In genomic region chr2:31200972-31201371, GRCh38 we compare ENCODE assay signal across 15 cellular contexts. TPM values are rescaled to one million over a fixed set of nuclear protein-coding genes. Genes with fewer than 3 reads are reported as not detected.
DNase-seq lines count a peak whose midpoint lies in the region; ATAC-seq, FAIRE-seq and TF ChIP-seq lines count a peak whose summit lies in the region.
"Had no signal": no experiment of that assay in that cellular context is flagged by ENCODE, and none has a peak within 500 bp of the region (broad histone marks: within the 10 kb centered on the region; RNA-seq: fewer than 3 reads in every experiment).

No MANE protein-coding gene starts in this region.

- 0 out of 2 replicates have a peak overlapping the region, but pooled peaks have one; percentile 85 for H2AK5ac ChIP-seq in H1 (ENCODE audit: low read depth, low read length)
- no peak overlapping the region for H2AK5ac ChIP-seq in trophoblast cell (ENCODE audit: low read length)

- TF ChIP-seq EP300 in HepG2 (IDR thresholded peaks at IDR 0.05; ENCODE audit: low read depth in 2 of 2, low read length in 2 of 2) = no peak
- no peak for TF ChIP-seq EP300 in HepG2 (CRISPR knock-in tag; IDR thresholded peaks at IDR 0.05; ENCODE audit: borderline replicate concordance)
- no peak for TF ChIP-seq EP300 in H1 (IDR thresholded peaks at IDR 0.05; ENCODE audit: borderline replicate concordance in 1 of 2, low read depth in 2 of 2, low read length in 2 of 2)

- in situ Hi-C loops in HepG2 (cut with HindIII; ENCODE audit: extremely low pct_ligation_motif_present, low pct_unique_long_range_greater_than_20kb) = no loop called here

- H3K56ac ChIP-seq in H1 (replicated peaks; ENCODE audit: insufficient read length, low read depth, low read length) = no peak overlapping the region

- no peaks in the 10 kb centered on the region for H4K20me1 ChIP-seq in HepG2 (ENCODE audit: insufficient read depth, low read length)
- peaks cover 0 to 2% of the 10 kb centered on the region in 2 experiments for H4K20me1 ChIP-seq in H1 (replicated peaks in 1 of 2; ENCODE audit: control insufficient read depth in 1 of 2, insufficient read depth in 2 of 2, low read length in 2 of 2)
- H4K20me1 ChIP-seq: BLaER1 treated with 17β-estradiol and CSF1 and Interleukin-3, amounts not matched to agents 10 nM and 100 nM had no signal

- FAIRE-seq in HepG2 (lab: Jason Lieb, UNC) = no peak
- FAIRE-seq in H1 (lab: Jason Lieb, UNC) = no peak
- FAIRE-seq: K562 had no signal

- H2AFZ ChIP-seq in HepG2 (ENCODE audit: low read length) (no peak overlapping the region), H1 (ENCODE audit: low read length) (no peak overlapping the region), trophoblast cell (ENCODE audit: insufficient read depth, low read length, poor library complexity) (no peak overlapping the region)

- H3K4ac ChIP-seq in H1 (replicated peaks; ENCODE audit: insufficient read length, low read depth, low read length) (no peak overlapping the region), trophoblast cell (ENCODE audit: low read depth, low read length) (no peak overlapping the region)

- H3K36me3 ChIP-seq in HepG2 (replicated peaks in 1 of 2; ENCODE audit: control insufficient read depth in 1 of 2, insufficient read depth in 2 of 2, low read length in 2 of 2) = no peaks in the 10 kb centered on the region
- no peaks in the 10 kb centered on the region for H3K36me3 ChIP-seq in right lobe of liver
- no peaks in the 10 kb centered on the region for H3K36me3 ChIP-seq in H1 (ENCODE audit: control insufficient read depth in 2 of 4, insufficient read depth in 4 of 4, low read length in 3 of 4)
- no peaks in the 10 kb centered on the region for H3K36me3 ChIP-seq in trophoblast cell (ENCODE audit: control insufficient read depth in 1 of 2, insufficient read depth in 2 of 2, low read length in 2 of 2)

- DNase-seq in HepG2 (ENCODE audit: low spot score) (no peak), right lobe of liver (no peak), H1 (ENCODE audit: low read depth in 1 of 2, low spot score in 2 of 2) (peak in 1 of 2 experiments; percentile 19), trophoblast cell (no peak), NCI-H128 (lab: John Stamatoyannopoulos, UW; ENCODE audit: unreplicated experiment) (no peak), foreskin melanocyte (no peak)
- DNase-seq: ACHN; CD4-positive, CD25-positive, alpha-beta regulatory T cell; DMS53; GF-D8; HCEC 1CT had no signal

- intact Hi-C loops in HepG2 (cut with micrococcal nuclease; ENCODE audit: unreplicated experiment) = no loop called here
- intact Hi-C loops in right lobe of liver (cut with DNase I) = no loop called here

- H2BK12ac ChIP-seq in H1 (ENCODE audit: low read depth, low read length) (no peak overlapping the region), trophoblast cell (ENCODE audit: low read length) (no peak overlapping the region)

- TF ChIP-seq CTCF in HepG2 (CRISPR knock-in tag; IDR thresholded peaks at IDR 0.05) (no peak), right lobe of liver (IDR thresholded peaks at IDR 0.05) (no peak), H1 (IDR thresholded peaks at IDR 0.05; ENCODE audit: control extremely low read depth in 1 of 3, insufficient read depth in 1 of 3, low read depth in 1 of 3, low read length in 3 of 3) (no peak)

- no peak overlapping the region for H2BK15ac ChIP-seq in H1 (ENCODE audit: low read length)

- no peak for TF ChIP-seq RAD21 in HepG2 (CRISPR knock-in tag; IDR thresholded peaks at IDR 0.05)
- TF ChIP-seq RAD21 in H1 (IDR thresholded peaks at IDR 0.05 in 1 of 2, conservative IDR thresholded peaks at IDR 0.05 in 1 of 2; ENCODE audit: low read depth in 2 of 2, low read length in 2 of 2) = no peak

- H3K27me3 ChIP-seq in HepG2 (ENCODE audit: control insufficient read depth in 1 of 2, insufficient read depth in 2 of 2, low read length in 2 of 2) (peaks cover 0 to 15% of the 10 kb centered on the region in 2 experiments; a peak in 2 of 5 replicates), right lobe of liver (no peaks in the 10 kb centered on the region), H1 (replicated peaks in 1 of 4; ENCODE audit: control insufficient read depth in 3 of 4, extremely low read depth in 1 of 4, insufficient read depth in 3 of 4, low read length in 3 of 4) (no peaks in the 10 kb centered on the region), trophoblast cell (ENCODE audit: insufficient read depth, low read length) (no peaks in the 10 kb centered on the region)
- H3K27me3 ChIP-seq: BLaER1 treated with 17β-estradiol and CSF1 and Interleukin-3, amounts not matched to agents 10 nM and 100 nM had no signal

- TF ChIP-seq POLR2A in HepG2 (IDR thresholded peaks at IDR 0.05; ENCODE audit: insufficient read depth in 1 of 2, low read depth in 2 of 2, low read length in 2 of 2) = no peak
- no peak for TF ChIP-seq POLR2A in right lobe of liver (IDR thresholded peaks at IDR 0.05)
- no peak for TF ChIP-seq POLR2A in H1 (IDR thresholded peaks at IDR 0.05; ENCODE audit: control extremely low read depth in 1 of 2, low read depth in 2 of 2, low read length in 2 of 2)

- H3K4me3 ChIP-seq in HepG2 (replicated peaks in 1 of 3; ENCODE audit: insufficient read depth in 1 of 3, low read depth in 2 of 3, low read length in 3 of 3) = no peak overlapping the region
- H3K4me3 ChIP-seq in right lobe of liver = no peak overlapping the region
- no peak overlapping the region for H3K4me3 ChIP-seq in H1 (ENCODE audit: extremely low read depth in 1 of 4, insufficient read depth in 2 of 4, low read depth in 3 of 4, low read length in 4 of 4)
- peak overlapping the region; percentile 45 for H3K4me3 ChIP-seq in trophoblast cell (ENCODE audit: low read depth, low read length)
- H3K4me3 ChIP-seq: BLaER1 treated with 17β-estradiol and CSF1 and Interleukin-3, amounts not matched to agents 10 nM and 100 nM; K562 had no signal

- no TSS peak for BruUV-seq in HepG2 (replicated peaks; lab: Mats Ljungman, UMichigan)

- H3K79me2 ChIP-seq in HepG2 (ENCODE audit: insufficient read depth, low read length) (no peaks in the 10 kb centered on the region), H1 (ENCODE audit: control insufficient read depth in 1 of 2, insufficient read depth in 2 of 2, low read length in 2 of 2) (no peaks in the 10 kb centered on the region), trophoblast cell (ENCODE audit: control insufficient read depth, insufficient read depth, low read length, poor library complexity) (no peaks in the 10 kb centered on the region)

- no peak overlapping the region for H4K5ac ChIP-seq in H1 (ENCODE audit: insufficient read length, low read depth, low read length)

- POLR2A ChIA-PET in HepG2 (lab: Yijun Ruan, JAX) (no interaction called here), H1 (lab: Charles Lee; ENCODE audit: partially characterized antibody) (no interaction called here)

- WGBS in HepG2 (ENCODE audit: low lambda C conversion rate) = 29% methylated on average over 9 of the region's 9 CpGs
- WGBS in right lobe of liver (ENCODE audit: insufficient coverage, low coverage, low lambda C conversion rate, missing lambda C conversion rate) = 40% methylated on average over 2 of the region's 9 CpGs
- 79% methylated on average over 9 of the region's 9 CpGs; no CpG with 5 or more reads in 1 of the 2 experiments for WGBS in H1 (ENCODE audit: extremely low coverage in 1 of 2, insufficient coverage in 1 of 2, insufficient read length in 1 of 2, insufficient replicate concordance in 2 of 2, low coverage in 1 of 2, low lambda C conversion rate in 2 of 2, missing lambda C conversion rate in 1 of 2), 2 experiments
- WGBS in trophoblast cell (ENCODE audit: extremely low coverage, insufficient coverage, insufficient read length) = no CpG with 5 or more reads among the region's 9 CpGs

- H2BK120ac ChIP-seq in H1 (replicated peaks; ENCODE audit: low read depth, low read length) = no peak overlapping the region
- H2BK120ac ChIP-seq in trophoblast cell (ENCODE audit: insufficient read depth, low read length, poor library complexity) = no peak overlapping the region

- H3K27ac ChIP-seq in HepG2 (ENCODE audit: extremely low read length, insufficient read depth, low read length) = no peak overlapping the region
- H3K27ac ChIP-seq in right lobe of liver = no peak overlapping the region
- H3K27ac ChIP-seq in H1 (ENCODE audit: low read depth, low read length) = no peak overlapping the region
- no peak overlapping the region for H3K27ac ChIP-seq in trophoblast cell (ENCODE audit: low read depth, low read length)
- H3K27ac ChIP-seq: BLaER1 treated with 17β-estradiol and CSF1 and Interleukin-3, amounts not matched to agents 10 nM and 100 nM had no signal

- no peak overlapping the region for H4K12ac ChIP-seq in trophoblast cell (ENCODE audit: low read depth, low read length)

- H3K9ac ChIP-seq in HepG2 (ENCODE audit: insufficient read depth, low read depth, low read length) (no peak overlapping the region), H1 (replicated peaks in 1 of 4; ENCODE audit: extremely low read depth in 1 of 4, low read depth in 3 of 4, low read length in 3 of 4) (no peak overlapping the region; a peak in 1 of 7 replicates), trophoblast cell (ENCODE audit: low read length) (no peak overlapping the region)
- H3K9ac ChIP-seq: BLaER1 treated with 17β-estradiol and CSF1 and Interleukin-3, amounts not matched to agents 10 nM and 100 nM had no signal

- H3K23ac ChIP-seq in H1 (ENCODE audit: insufficient read length) (no peak overlapping the region), trophoblast cell (ENCODE audit: low read length) (no peak overlapping the region)

- H4K8ac ChIP-seq in H1 (ENCODE audit: extremely low read depth, insufficient read depth, low read length) = no peak overlapping the region
- no peak overlapping the region for H4K8ac ChIP-seq in trophoblast cell (ENCODE audit: low read depth, low read length)

- no peaks in the 10 kb centered on the region for H3K4me1 ChIP-seq in HepG2 (ENCODE audit: insufficient read depth, low read length)
- H3K4me1 ChIP-seq in right lobe of liver = no peaks in the 10 kb centered on the region
- H3K4me1 ChIP-seq in H1 (replicated peaks in 1 of 4; ENCODE audit: control insufficient read depth in 3 of 4, insufficient read depth in 4 of 4, low read length in 3 of 4) = no peaks in the 10 kb centered on the region
- H3K4me1 ChIP-seq in trophoblast cell (ENCODE audit: control insufficient read depth in 1 of 2, insufficient read depth in 2 of 2, low read length in 2 of 2) = peaks cover 3 to 8% of the 10 kb centered on the region in 2 experiments

- no peaks in the 10 kb centered on the region for H3K9me3 ChIP-seq in HepG2 (ENCODE audit: low read length)
- no peaks in the 10 kb centered on the region for H3K9me3 ChIP-seq in right lobe of liver
- no peaks in the 10 kb centered on the region for H3K9me3 ChIP-seq in H1 (ENCODE audit: insufficient read depth in 2 of 2, low read depth in 1 of 2, low read length in 1 of 2)
- H3K9me3 ChIP-seq in trophoblast cell (ENCODE audit: insufficient read depth, low read depth, low read length) = peaks cover 2% of the 10 kb centered on the region

- CTCF ChIA-PET in HepG2 (lab: Yijun Ruan, JAX; ENCODE audit: low intra/inter-chr PET ratio, low total read pairs) = no interaction called here
- CTCF ChIA-PET in H1 (lab: Charles Lee; ENCODE audit: partially characterized antibody) = interaction anchor here (1.2 to 2.2 kb wide), 2 partner anchors 11 to 489 kb away, joined by 3 to 6 read pairs; no protein-coding TSS in a partner anchor

- H3K14ac ChIP-seq in H1 (ENCODE audit: insufficient read length) (no peak overlapping the region), trophoblast cell (ENCODE audit: low read length) (no peak overlapping the region)

- no peak overlapping the region for H3K4me2 ChIP-seq in HepG2 (ENCODE audit: low read depth, low read length)
- H3K4me2 ChIP-seq in H1 (ENCODE audit: insufficient read depth in 1 of 2, low read depth in 2 of 2, low read length in 2 of 2) = no peak overlapping the region
- H3K4me2 ChIP-seq in trophoblast cell (ENCODE audit: low read length) = no peak overlapping the region
- H3K4me2 ChIP-seq: BLaER1 treated with 17β-estradiol and CSF1 and Interleukin-3, amounts not matched to agents 10 nM and 100 nM had no signal

- ATAC-seq in HepG2 = no peak
- ATAC-seq in right lobe of liver = no peak
- no peak for ATAC-seq in HG02642 (IDR thresholded peaks at IDR 0.05; ENCODE audit: poor library complexity, unreplicated experiment)
- ATAC-seq: K562 had no signal

- peaks cover 2% of the 10 kb centered on the region; the same call in 1 of the 2 replicates for H3K23me2 ChIP-seq in H1 (ENCODE audit: low read depth, low read length)

- H3K79me1 ChIP-seq in H1 (ENCODE audit: low read depth, low read length) (no peaks in the 10 kb centered on the region), trophoblast cell (ENCODE audit: low read length) (no peaks in the 10 kb centered on the region)

- H4K91ac ChIP-seq in H1 (replicated peaks; ENCODE audit: insufficient read length, low read length) (no peak overlapping the region), trophoblast cell (ENCODE audit: low read depth, low read length) (no peak overlapping the region)

- H3K18ac ChIP-seq in H1 (ENCODE audit: extremely low read depth, low read length) (no peak overlapping the region), trophoblast cell (ENCODE audit: low read length) (no peak overlapping the region)

- peak overlapping the region; percentile 53; the same call in 1 of the 2 replicates for H2BK5ac ChIP-seq in H1 (ENCODE audit: low read depth, low read length)
- H2BK5ac ChIP-seq in trophoblast cell (ENCODE audit: low read depth, low read length, poor library complexity) = no peak overlapping the region

- H2BK20ac ChIP-seq in H1 (ENCODE audit: low read length) = no peak overlapping the region

RNA-seq across cellular contexts. Expression of gene CAPN14, which starts 16.3 kb away (rescaled TPM):
- total RNA-seq in HepG2 (2016; rRNA removed; fragmentation: Illumina TruSeq; extraction: Trizol) (not detected in 2 replicates), right lobe of liver (under 1 TPM in 1 of 6 experiments, not detected in 5; 0.12 TPM)
- total RNA-seq in HepG2 (2016; cell fraction: cytosol; rRNA removed; fragmentation: Illumina TruSeq; extraction: Trizol; ENCODE audit: low read depth) = not detected in 2 replicates
- total RNA-seq in HepG2 (2016; cell fraction: insoluble cytoplasmic fraction; rRNA removed; fragmentation: Illumina TruSeq; extraction: Trizol) = not detected in 2 replicates
- total RNA-seq in HepG2 (2016; cell fraction: membrane; rRNA removed; fragmentation: Illumina TruSeq; extraction: Trizol) = not detected in 2 replicates
- not detected in 2 replicates for total RNA-seq in HepG2 (2016; cell fraction: nucleus; rRNA removed; fragmentation: Illumina TruSeq; extraction: Trizol)
- polyA plus RNA-seq in HepG2 (2011; rRNA removed) (not detected in 2 replicates), H1 (2011; rRNA removed) (0.05 TPM in 1 of 2 replicates, not detected in the other)
- polyA plus RNA-seq in HepG2 (2011; cell fraction: cytosol; rRNA removed) = not detected in 2 replicates
- polyA plus RNA-seq in HepG2 (2011; cell fraction: nucleus; rRNA removed) = not detected in 2 replicates
- polyA plus RNA-seq in HepG2 (2012) = not detected in 2 replicates
- not detected in 2 replicates for polyA plus RNA-seq in HepG2 (2016; cell fraction: cytosol; fragmentation: Illumina TruSeq; extraction: Trizol; ENCODE audit: low read depth)
- polyA plus RNA-seq in HepG2 (2016; cell fraction: insoluble cytoplasmic fraction; fragmentation: Illumina TruSeq; extraction: Trizol; ENCODE audit: low read depth) = not detected in 2 replicates
- not detected in 2 replicates for polyA plus RNA-seq in HepG2 (2016; cell fraction: membrane; fragmentation: Illumina TruSeq; extraction: Trizol; ENCODE audit: low read depth)
- polyA plus RNA-seq in HepG2 (2016; cell fraction: nucleus; fragmentation: Illumina TruSeq; extraction: Trizol; ENCODE audit: insufficient read depth, low read depth) = not detected in 2 replicates
- not detected in 2 replicates for polyA minus RNA-seq in HepG2 (2011; rRNA and poly(A)+ RNA removed; ENCODE audit: low replicate concordance)
- polyA minus RNA-seq in HepG2 (2011; cell fraction: cytosol; rRNA and poly(A)+ RNA removed) = not detected in 2 replicates
- polyA minus RNA-seq in HepG2 (2011; cell fraction: nucleus; rRNA and poly(A)+ RNA removed) = not detected in 2 replicates
- 0.07 and 0.08 TPM in 2 replicates for total RNA-seq in H1 (2021; fragmentation: NEBNext Ultra II Directional; extraction: Animal tissue kit (Norgen Biotek cat#: 25700))
- 0.08 TPM for polyA plus RNA-seq in H1 (2011; cell fraction: cytosol; rRNA removed)
- 0.07 TPM for polyA plus RNA-seq in H1 (2011; cell fraction: nucleus; rRNA removed)
- polyA plus RNA-seq in H1 (2012, experiment 1 of 2) = 0.05 to 0.08 TPM (median 0.05 TPM) in 3 of 4 replicates, not detected in the other
- not detected for polyA plus RNA-seq in H1 (2012, experiment 2 of 2)
- 0.06 TPM for polyA plus RNA-seq in H1 (2013, experiment 1 of 2)
- polyA plus RNA-seq in H1 (2013, experiment 2 of 2) = 0.04 TPM
- 0.09 and 0.12 TPM in 2 replicates for polyA minus RNA-seq in H1 (2011; rRNA and poly(A)+ RNA removed)
- polyA minus RNA-seq in H1 (2011; cell fraction: cytosol; rRNA and poly(A)+ RNA removed) = not detected
- polyA minus RNA-seq in H1 (2011; cell fraction: nucleus; rRNA and poly(A)+ RNA removed) = 0.30 TPM
- polyA plus RNA-seq in trophoblast cell (2013) = 0.64 and 0.81 TPM in 2 replicates
- total RNA-seq: A172, K562 had no signal
- polyA plus RNA-seq: K562 had no signal

RNA-seq across cellular contexts. Expression of gene EHD3, which starts 33.0 kb away (rescaled TPM):
- total RNA-seq in HepG2 (2016; rRNA removed; fragmentation: Illumina TruSeq; extraction: Trizol) (0.69 and 0.70 TPM in 2 replicates), right lobe of liver (10 to 100 TPM in 1 of 6 experiments, 1 to 10 TPM in 5; 4.0 to 10.6 (median 7.6) TPM)
- 0.09 and 0.20 TPM in 2 replicates for total RNA-seq in HepG2 (2016; cell fraction: cytosol; rRNA removed; fragmentation: Illumina TruSeq; extraction: Trizol; ENCODE audit: low read depth)
- 0.58 and 0.71 TPM in 2 replicates for total RNA-seq in HepG2 (2016; cell fraction: insoluble cytoplasmic fraction; rRNA removed; fragmentation: Illumina TruSeq; extraction: Trizol)
- 0.37 and 0.52 TPM in 2 replicates for total RNA-seq in HepG2 (2016; cell fraction: membrane; rRNA removed; fragmentation: Illumina TruSeq; extraction: Trizol)
- 0.40 and 0.47 TPM in 2 replicates for total RNA-seq in HepG2 (2016; cell fraction: nucleus; rRNA removed; fragmentation: Illumina TruSeq; extraction: Trizol)
- polyA plus RNA-seq in HepG2 (2011; rRNA removed) (0.20 and 0.27 TPM in 2 replicates), H1 (2011; rRNA removed) (9.3 and 10.2 TPM in 2 replicates)
- polyA plus RNA-seq in HepG2 (2011; cell fraction: cytosol; rRNA removed) = 0.23 and 0.31 TPM in 2 replicates
- polyA plus RNA-seq in HepG2 (2011; cell fraction: nucleus; rRNA removed) = 0.18 and 0.23 TPM in 2 replicates
- polyA plus RNA-seq in HepG2 (2012) = 0.13 and 0.23 TPM in 2 replicates
- polyA plus RNA-seq in HepG2 (2016; cell fraction: cytosol; fragmentation: Illumina TruSeq; extraction: Trizol; ENCODE audit: low read depth) = 0.08 and 0.10 TPM in 2 replicates
- polyA plus RNA-seq in HepG2 (2016; cell fraction: insoluble cytoplasmic fraction; fragmentation: Illumina TruSeq; extraction: Trizol; ENCODE audit: low read depth) = 0.62 and 0.74 TPM in 2 replicates
- 0.17 and 0.27 TPM in 2 replicates for polyA plus RNA-seq in HepG2 (2016; cell fraction: membrane; fragmentation: Illumina TruSeq; extraction: Trizol; ENCODE audit: low read depth)
- 0.48 and 0.56 TPM in 2 replicates for polyA plus RNA-seq in HepG2 (2016; cell fraction: nucleus; fragmentation: Illumina TruSeq; extraction: Trizol; ENCODE audit: insufficient read depth, low read depth)
- polyA minus RNA-seq in HepG2 (2011; rRNA and poly(A)+ RNA removed; ENCODE audit: low replicate concordance) = 0.05 and 0.70 TPM in 2 replicates
- 0.30 TPM in 1 of 2 replicates, not detected in the other for polyA minus RNA-seq in HepG2 (2011; cell fraction: cytosol; rRNA and poly(A)+ RNA removed)
- polyA minus RNA-seq in HepG2 (2011; cell fraction: nucleus; rRNA and poly(A)+ RNA removed) = 0.26 and 0.50 TPM in 2 replicates
- 12.0 TPM in 2 replicates for total RNA-seq in H1 (2021; fragmentation: NEBNext Ultra II Directional; extraction: Animal tissue kit (Norgen Biotek cat#: 25700))
- polyA plus RNA-seq in H1 (2011; cell fraction: cytosol; rRNA removed) = 10.8 TPM
- polyA plus RNA-seq in H1 (2011; cell fraction: nucleus; rRNA removed) = 8.1 TPM
- polyA plus RNA-seq in H1 (2012, experiment 1 of 2) = 9.2 to 9.9 TPM (median 9.7 TPM) in 4 replicates
- polyA plus RNA-seq in H1 (2012, experiment 2 of 2) = 7.2 TPM
- polyA plus RNA-seq in H1 (2013, experiment 1 of 2) = 4.8 TPM
- 4.9 TPM for polyA plus RNA-seq in H1 (2013, experiment 2 of 2)
- polyA minus RNA-seq in H1 (2011; rRNA and poly(A)+ RNA removed) = 15.0 and 18.2 TPM in 2 replicates
- 8.7 TPM for polyA minus RNA-seq in H1 (2011; cell fraction: cytosol; rRNA and poly(A)+ RNA removed)
- polyA minus RNA-seq in H1 (2011; cell fraction: nucleus; rRNA and poly(A)+ RNA removed) = 8.3 TPM
- polyA plus RNA-seq in trophoblast cell (2013) = 26.5 and 29.5 TPM in 2 replicates
